Comparison of ENCODE assay signal across 1 cellular context in the genomic region with DNA sequence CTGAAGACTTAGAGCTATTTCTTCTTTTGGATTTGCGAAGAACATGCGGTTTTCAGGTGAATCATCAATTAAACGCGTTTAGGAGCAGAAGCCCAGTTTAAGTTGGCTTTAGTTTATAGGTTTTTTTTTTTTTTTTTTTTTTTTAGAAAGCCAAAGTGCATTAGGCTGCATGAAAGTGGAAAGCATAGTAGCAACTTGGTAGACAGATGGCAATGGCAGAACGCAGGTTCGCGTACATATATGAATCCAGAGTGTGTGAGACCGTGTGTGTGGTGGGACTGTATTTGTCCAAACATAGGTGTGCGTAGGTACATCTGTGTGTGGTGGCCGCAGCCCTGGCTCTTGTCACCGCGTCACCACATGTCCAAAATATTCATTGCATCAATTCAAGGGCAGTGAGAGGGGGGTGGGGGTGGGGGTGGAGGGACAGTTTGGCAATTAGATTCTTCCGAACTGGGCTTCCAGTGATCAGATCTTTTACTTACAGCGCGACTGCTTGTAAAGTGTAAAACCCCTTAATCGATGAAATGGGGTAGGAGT.
A peak's percentile ranks its signal among the peaks of the same experiment; 100 is the strongest.
TF ChIP-seq lines count a peak whose summit lies in the region.

No MANE protein-coding gene starts in this region.

TF ChIP-seq in H1, 55 proteins besides CTCF, POLR2A, EP300 and RAD21:
- peak; percentile 21; the same call in 1 of the 2 replicates for TF ChIP-seq SP4 (IDR thresholded peaks at IDR 0.05; ENCODE audit: low read length)
- no peak for TF ChIP-seq TBP (IDR thresholded peaks at IDR 0.05; ENCODE audit: low read depth, low read length)
- TF ChIP-seq KDM4A (IDR thresholded peaks at IDR 0.05; ENCODE audit: low read depth, low read length, severe bottlenecking), result peak; percentile 13
